In genomic region chr1:147641695-147642592, GRCh38 we compare ENCODE assay signal across 8 cellular contexts. TPM values are rescaled to one million over a fixed set of nuclear protein-coding genes. Genes with fewer than 3 reads are reported as not detected.
DNase-seq lines count a peak whose midpoint lies in the region; ATAC-seq and TF ChIP-seq lines count a peak whose summit lies in the region.

No MANE protein-coding gene starts in this region.

- no peak overlapping the region for H3K4me3 ChIP-seq in brain microvascular endothelial cell (ENCODE audit: low read depth, low read length)

- peak; percentile 93 for TF ChIP-seq CTCF in brain microvascular endothelial cell (IDR thresholded peaks at IDR 0.05; ENCODE audit: low read depth, low read length, missing control alignments)

- H3K27ac ChIP-seq in brain microvascular endothelial cell = no peak overlapping the region

- DNase-seq in DMS79 treated with DMSO at 0.1 percent for 48 hours (lab: John Stamatoyannopoulos, UW) (peak; percentile 3), DMS79 (lab: John Stamatoyannopoulos, UW) (no peak), Kasumi-1 (lab: John Stamatoyannopoulos, UW) (peak; percentile 52 to 64), SK-MEL-5 (ENCODE audit: low read depth, low spot score) (peak; percentile 88), brain microvascular endothelial cell (peak; percentile 41), kidney glomerular epithelial cell (lab: John Stamatoyannopoulos, UW) (peak; percentile 39)
- DNase-seq in stimulated activated CD8-positive, alpha-beta memory T cell treated with anti-CD3 and anti-CD28 coated beads, Interleukin-12 subunit alpha, Interleukin-12 subunit beta, amount 100 ng/mL, for 1 hour (ENCODE audit: low read depth) = peak; percentile 35

- H3K27me3 ChIP-seq in brain microvascular endothelial cell (replicated peaks) = no peaks in the 10 kb centered on the region

- no peaks in the 10 kb centered on the region for H3K36me3 ChIP-seq in brain microvascular endothelial cell (replicated peaks)

- no peak for ATAC-seq in HG03095 (IDR thresholded peaks at IDR 0.05; ENCODE audit: unreplicated experiment)

- in situ Hi-C loops in SK-MEL-5 (cut with HindIII; ENCODE audit: low pct_unique_long_range_greater_than_20kb, low sequenced_read_pairs) (no loop called here), brain microvascular endothelial cell (cut with HindIII; ENCODE audit: low pct_ligation_motif_present, low sequenced_read_pairs) (no loop called here)

RNA-seq across cellular contexts. Expression of gene ACP6, which starts 28.4 kb away (rescaled TPM):
- total RNA-seq in SK-MEL-5 (2014; rRNA removed; shearing (Covaris generic)) = 12.0 and 22.4 TPM in 2 replicates
- polyA plus RNA-seq in SK-MEL-5 (2015; cell fraction: cytosol; rRNA removed) = 12.7 and 19.4 TPM in 2 replicates
- polyA plus RNA-seq in SK-MEL-5 (2015; cell fraction: nucleus; rRNA removed) = 63.2 and 92.2 TPM in 2 replicates
